In the genomic region with DNA sequence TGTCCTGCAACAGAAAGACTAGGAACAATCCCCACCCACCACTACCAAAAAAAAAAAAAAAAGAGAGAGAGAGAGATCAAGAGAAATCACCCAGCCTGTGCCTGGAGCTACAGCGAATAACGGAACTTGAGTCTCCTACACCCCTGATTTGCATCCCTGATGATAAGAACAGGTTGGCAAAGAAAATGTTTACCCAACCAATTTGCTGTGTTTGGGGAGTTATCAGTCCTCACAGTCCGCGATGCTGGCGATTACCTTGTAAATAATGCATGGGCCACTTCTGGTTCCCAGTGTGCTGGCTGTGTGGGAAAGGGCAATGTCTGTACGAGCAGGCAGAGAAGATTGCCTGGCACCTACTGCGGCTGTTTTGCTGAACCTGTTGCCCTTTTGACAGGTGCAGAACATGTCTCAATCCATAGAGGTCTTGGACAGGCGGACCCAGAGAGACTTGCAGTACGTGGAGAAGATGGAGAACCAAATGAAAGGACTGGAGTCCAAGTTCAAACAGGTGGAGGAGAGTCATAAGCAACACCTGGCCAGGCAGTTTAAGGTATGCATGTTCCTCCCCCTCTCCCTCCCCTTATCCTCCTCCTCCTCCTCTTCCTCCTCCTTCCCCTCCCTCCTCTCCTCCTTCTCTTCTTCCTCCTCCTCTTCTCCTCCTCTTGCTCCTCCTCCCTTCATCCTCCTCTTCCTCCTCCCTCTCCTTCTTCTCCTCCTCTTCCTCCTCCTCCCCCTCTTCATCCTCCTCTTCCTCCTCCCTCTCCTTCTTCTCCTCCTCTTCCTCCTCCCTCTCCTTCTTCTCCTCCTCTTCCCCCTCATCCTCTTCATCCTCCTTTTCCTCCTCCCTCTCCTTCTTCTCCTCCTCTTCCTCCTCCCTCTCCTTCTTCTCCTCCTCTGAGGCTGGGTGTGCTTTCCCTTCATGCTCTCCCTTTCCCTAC, we compare ENCODE assay signal across 32 cellular contexts. TPM values are rescaled to one million over a fixed set of nuclear protein-coding genes. Genes with fewer than 3 reads are reported as not detected.
DNase-seq lines count a peak whose midpoint lies in the region; ATAC-seq lines count a peak whose summit lies in the region.
"Had no signal": no experiment of that assay in that cellular context is flagged by ENCODE, and none has a peak within 500 bp of the region (broad histone marks: within the 10 kb centered on the region; RNA-seq: fewer than 3 reads in every experiment).

No MANE protein-coding gene starts in this region.

- POLR2A ChIA-PET in activated CD4-positive, alpha-beta T cell treated with anti-CD3 and anti-CD28 coated beads, Interleukin-2, amount 10 ng/mL, durations not matched to agents 7 days and 5 days (lab: Charles Lee): no interaction called here

- DNase-seq in NCI-H1436 (lab: John Stamatoyannopoulos, UW) (peak; percentile 6), NCI-H1436 treated with DMSO at 0.1 percent for 48 hours (lab: John Stamatoyannopoulos, UW) (no peak), DMS79 treated with DMSO at 0.1 percent for 48 hours (lab: John Stamatoyannopoulos, UW) (peak; percentile 35), NCI-H345 treated with DMSO at 0.1 percent for 48 hours (lab: John Stamatoyannopoulos, UW; ENCODE audit: unreplicated experiment) (peak; percentile 42), DMS114 treated with DMSO at 0.1 percent for 48 hours (lab: John Stamatoyannopoulos, UW; ENCODE audit: unreplicated experiment) (no peak)
- DNase-seq in activated CD4-positive, alpha-beta T cell treated with anti-CD3 and anti-CD28 coated beads, Interleukin-2, amount 10 ng/mL, durations not matched to agents 7 days and 5 days: no peak
- DNase-seq: activated CD4-positive, alpha-beta T cell treated with anti-CD3 and anti-CD28 coated beads for 1 hour; activated CD8-positive, alpha-beta T cell treated with anti-CD3 and anti-CD28 coated beads for 36 hours; aorta; CD8-positive, alpha-beta T cell; cortex of kidney; effector memory CD8-positive, alpha-beta T cell; erythroblast; islet precursor cell; KG1; left ventricle myocardium inferior; MM.1S; NCI-H1930; NCI-H774; uterus had no signal

- no peak for ATAC-seq in GM21737 (IDR thresholded peaks at IDR 0.05; ENCODE audit: unreplicated experiment)
- ATAC-seq: activated CD8-positive, alpha-beta T cell treated with anti-CD3 and anti-CD28 coated beads for 36 hours; activated T-helper 17 cell treated with anti-CD3 and anti-CD28 coated beads, Interleukin-2, amount 50 U/mL, for 72 hours; CD8-positive, alpha-beta T cell; effector memory CD8-positive, alpha-beta T cell had no signal

- H3K36me3 Mint-ChIP-seq in activated CD4-positive, alpha-beta T cell treated with anti-CD3 and anti-CD28 coated beads, Interleukin-2, amount 10 ng/mL, durations not matched to agents 7 days and 5 days (ENCODE audit: low read depth): no peaks in the 10 kb centered on the region
- H3K36me3 Mint-ChIP-seq: activated naive CD8-positive, alpha-beta T cell; CD8-positive, alpha-beta T cell had no signal

- H3K4me3 Mint-ChIP-seq in activated CD4-positive, alpha-beta T cell treated with anti-CD3 and anti-CD28 coated beads, Interleukin-2, amount 10 ng/mL, durations not matched to agents 7 days and 5 days: no peak overlapping the region
- H3K4me3 Mint-ChIP-seq: activated CD8-positive, alpha-beta T cell treated with anti-CD3 and anti-CD28 coated beads for 36 hours; activated naive CD8-positive, alpha-beta T cell; activated T-helper 17 cell treated with anti-CD3 and anti-CD28 coated beads, Interleukin-2, amount 50 U/mL, for 72 hours; B cell; CD8-positive, alpha-beta T cell; effector memory CD8-positive, alpha-beta T cell; stimulated activated naive CD8-positive, alpha-beta T cell treated with anti-CD3 and anti-CD28 coated beads, Interleukin-15, Interleukin-2, amounts not matched to agents 100 ng/mL and 50 ng/mL, for 24 hours had no signal

- no peak overlapping the region for H3K27ac Mint-ChIP-seq in activated CD4-positive, alpha-beta T cell treated with anti-CD3 and anti-CD28 coated beads, Interleukin-2, amount 10 ng/mL, durations not matched to agents 7 days and 5 days
- H3K27ac Mint-ChIP-seq: activated CD8-positive, alpha-beta T cell treated with anti-CD3 and anti-CD28 coated beads for 36 hours; activated naive CD8-positive, alpha-beta T cell; activated T-helper 17 cell treated with anti-CD3 and anti-CD28 coated beads, Interleukin-2, amount 50 U/mL, for 72 hours; B cell; CD8-positive, alpha-beta T cell; effector memory CD8-positive, alpha-beta T cell; stimulated activated naive CD8-positive, alpha-beta T cell treated with anti-CD3 and anti-CD28 coated beads, Interleukin-15, Interleukin-2, amounts not matched to agents 100 ng/mL and 50 ng/mL, for 24 hours had no signal

- peaks cover 5% of the 10 kb centered on the region for H3K9me3 Mint-ChIP-seq in activated CD4-positive, alpha-beta T cell treated with anti-CD3 and anti-CD28 coated beads, Interleukin-2, amount 10 ng/mL, durations not matched to agents 7 days and 5 days
- H3K9me3 Mint-ChIP-seq: activated CD8-positive, alpha-beta T cell treated with anti-CD3 and anti-CD28 coated beads for 36 hours; activated T-helper 17 cell treated with anti-CD3 and anti-CD28 coated beads, Interleukin-2, amount 50 U/mL, for 72 hours; CD8-positive, alpha-beta T cell; effector memory CD8-positive, alpha-beta T cell had no signal

- peak overlapping the region; percentile 1 for H3K27ac ChIP-seq in cingulate gyrus (ENCODE audit: low read depth, low read length)
- H3K27ac ChIP-seq: left ventricle myocardium inferior, neutrophil, prostate gland, RWPE1, uterus had no signal

- CTCF ChIA-PET in activated CD4-positive, alpha-beta T cell treated with anti-CD3 and anti-CD28 coated beads, Interleukin-2, amount 10 ng/mL, durations not matched to agents 7 days and 5 days (lab: Charles Lee): no interaction called here

- no peaks in the 10 kb centered on the region for H3K4me1 Mint-ChIP-seq in activated CD4-positive, alpha-beta T cell treated with anti-CD3 and anti-CD28 coated beads, Interleukin-2, amount 10 ng/mL, durations not matched to agents 7 days and 5 days
- H3K4me1 Mint-ChIP-seq: activated T-helper 17 cell treated with anti-CD3 and anti-CD28 coated beads, Interleukin-2, amount 50 U/mL, for 72 hours; B cell had no signal

- H3K27me3 Mint-ChIP-seq in activated CD4-positive, alpha-beta T cell treated with anti-CD3 and anti-CD28 coated beads, Interleukin-2, amount 10 ng/mL, durations not matched to agents 7 days and 5 days: peaks cover 5% of the 10 kb centered on the region

RNA-seq across cellular contexts. Expression of gene OLFM1, which starts 8.3 kb away (rescaled TPM):
- total RNA-seq in activated CD4-positive, alpha-beta T cell treated with anti-CD3 and anti-CD28 coated beads, Interleukin-2, amount 10 ng/mL, durations not matched to agents 7 days and 5 days: not detected
- total RNA-seq: activated CD8-positive, alpha-beta T cell treated with anti-CD3 and anti-CD28 coated beads for 36 hours; B cell; CD8-positive, alpha-beta T cell; myocyte; OCI-LY7; T-helper 2 cell treated with Interferon-gamma antibody and Interleukin-4, amounts not matched to agents 100 ng/mL and 5 ng/mL, for 36 hours had no signal

Comparison
In these comparisons a context has a peak if more than half of its experiments do, and no peak if none do; other contexts are left out.
1. DNase-seq: peak in NCI-H1436 (single experiment), DMS79 treated with DMSO at 0.1 percent for 48 hours (single experiment) and NCI-H345 treated with DMSO at 0.1 percent for 48 hours (single experiment); none in NCI-H1436 treated with DMSO at 0.1 percent for 48 hours (single experiment), activated CD4-positive, alpha-beta T cell treated with anti-CD3 and anti-CD28 coated beads, Interleukin-2, amount 10 ng/mL, durations not matched to agents 7 days and 5 days (single experiment) and DMS114 treated with DMSO at 0.1 percent for 48 hours (single experiment).